9 cellular contexts compared by ENCODE assay signal in genomic region chr14:26597136-26598080, GRCh38. TPM values are rescaled to one million over a fixed set of nuclear protein-coding genes. Genes with fewer than 3 reads are reported as not detected.
DNase-seq lines count a peak whose midpoint lies in the region; ATAC-seq, FAIRE-seq and TF ChIP-seq lines count a peak whose summit lies in the region.
"Had no signal": no experiment of that assay in that cellular context is flagged by ENCODE, and none has a peak within 500 bp of the region (broad histone marks: within the 10 kb centered on the region; RNA-seq: fewer than 3 reads in every experiment).

Gene NOVA1 (minus strand): TSS chr14:26598033. CDS start chr14:26597436, 597 bp downstream.

- H3K27me3 Mint-ChIP-seq in natural killer cell (ENCODE audit: low read depth in 2 of 2): peaks cover 10 to 17% of the 10 kb centered on the region in 2 donors

- peak within 1 kb of the TSS; percentile 43 for H3K9ac ChIP-seq in smooth muscle cell (ENCODE audit: low read depth)
- H3K9ac ChIP-seq: BLaER1 had no signal

- H2AFZ ChIP-seq in smooth muscle cell (ENCODE audit: low read depth): peak within 1 kb of the TSS; percentile 98

- no peaks in the 10 kb centered on the region for H3K79me2 ChIP-seq in smooth muscle cell (ENCODE audit: low read depth)

- DNase-seq in NCI-H1417 (lab: John Stamatoyannopoulos, UW) (peak; percentile 31 to 92 (median 81)), NCI-H1417 treated with DMSO at 0.1 percent for 48 hours (lab: John Stamatoyannopoulos, UW) (no peak), NCI-H2227 (lab: John Stamatoyannopoulos, UW; ENCODE audit: unreplicated experiment) (peak; percentile 59), bronchial epithelial cell (ENCODE audit: low read depth) (no peak), kidney epithelial cell (ENCODE audit: low read depth) (no peak), smooth muscle cell (lab: John Stamatoyannopoulos, UW; ENCODE audit: unreplicated experiment) (no peak), natural killer cell (no peak)

- FAIRE-seq in bronchial epithelial cell (lab: Jason Lieb, UNC): no peak

- H3K36me3 ChIP-seq in bronchial epithelial cell (ENCODE audit: control insufficient read depth, insufficient read depth, low read length) (no peaks in the 10 kb centered on the region), kidney epithelial cell (ENCODE audit: control insufficient read depth, insufficient read depth, low read length) (no peaks in the 10 kb centered on the region), smooth muscle cell (ENCODE audit: low read depth) (no peaks in the 10 kb centered on the region)
- H3K36me3 ChIP-seq: BLaER1 had no signal

- no peaks in the 10 kb centered on the region for H3K4me1 ChIP-seq in smooth muscle cell (ENCODE audit: low read depth)
- H3K4me1 ChIP-seq: BLaER1 had no signal

- H3K4me2 ChIP-seq in smooth muscle cell: peak within 1 kb of the TSS; percentile 92
- H3K4me2 ChIP-seq: BLaER1 had no signal

- ATAC-seq in natural killer cell: no peak
- no peak for ATAC-seq in HG03520 (IDR thresholded peaks at IDR 0.05; ENCODE audit: unreplicated experiment)

- no peak for TF ChIP-seq CTCF in bronchial epithelial cell (IDR thresholded peaks at IDR 0.05; ENCODE audit: insufficient read depth, low read length, severe bottlenecking)
- no peak for TF ChIP-seq CTCF in kidney epithelial cell (IDR thresholded peaks at IDR 0.05; ENCODE audit: insufficient read depth, low read length, poor library complexity, severe bottlenecking)
- no peak for TF ChIP-seq CTCF in smooth muscle cell (IDR thresholded peaks at IDR 0.05; ENCODE audit: borderline replicate concordance, insufficient read depth, poor library complexity, severe bottlenecking)
- no peak for TF ChIP-seq CTCF in natural killer cell (IDR thresholded peaks at IDR 0.05)

- no peak within 1 kb of the TSS for H3K4me3 Mint-ChIP-seq in natural killer cell

- H3F3A ChIP-seq in smooth muscle cell (ENCODE audit: low read depth): no peaks in the 10 kb centered on the region

- H3K27ac ChIP-seq in smooth muscle cell (ENCODE audit: low read depth): peak within 1 kb of the TSS; percentile 39
- H3K27ac ChIP-seq: BLaER1 had no signal

- H3K27me3 ChIP-seq in bronchial epithelial cell (ENCODE audit: control insufficient read depth, insufficient read depth, low read length) (peaks cover 15% of the 10 kb centered on the region), kidney epithelial cell (ENCODE audit: control insufficient read depth, insufficient read depth, low read length) (no peaks in the 10 kb centered on the region), smooth muscle cell (ENCODE audit: low read depth) (peaks cover 45% of the 10 kb centered on the region)
- H3K27me3 ChIP-seq: BLaER1 had no signal

- H3K9me3 ChIP-seq in smooth muscle cell (replicated peaks; ENCODE audit: low read depth): no peaks in the 10 kb centered on the region

- peaks cover 7% of the 10 kb centered on the region for H3K36me3 Mint-ChIP-seq in natural killer cell

- H4K20me1 ChIP-seq in smooth muscle cell (ENCODE audit: low read depth): no peaks in the 10 kb centered on the region
- H4K20me1 ChIP-seq: BLaER1 had no signal

- H3K4me3 ChIP-seq in bronchial epithelial cell (ENCODE audit: low read depth, low read length): peak within 1 kb of the TSS; percentile 43
- peak within 1 kb of the TSS; percentile 82 for H3K4me3 ChIP-seq in kidney epithelial cell (ENCODE audit: low read depth, low read length)
- H3K4me3 ChIP-seq in smooth muscle cell: peak within 1 kb of the TSS; percentile 90
- H3K4me3 ChIP-seq: BLaER1 had no signal

- no peak within 1 kb of the TSS for H3K27ac Mint-ChIP-seq in natural killer cell

- 3% methylated on average over 15 of the region's 66 CpGs for WGBS in smooth muscle cell (ENCODE audit: low lambda C conversion rate)

- intact Hi-C loops in natural killer cell (cut with micrococcal nuclease): no loop called here

- no peaks in the 10 kb centered on the region for H3K4me1 Mint-ChIP-seq in natural killer cell

- peaks cover 0 to 2% of the 10 kb centered on the region in 2 donors for H3K9me3 Mint-ChIP-seq in natural killer cell

RNA-seq across cellular contexts. Expression of gene NOVA1, which starts in this region (rescaled TPM):
- total RNA-seq in bronchial epithelial cell (under 0.01 TPM in 1 of 2 replicates, not detected in the other), kidney epithelial cell (1.4 and 1.7 TPM in 2 replicates), smooth muscle cell (1.0 and 4.6 TPM in 2 replicates), natural killer cell (not detected)
- polyA plus RNA-seq in smooth muscle cell: 0.98 and 1.2 TPM in 2 replicates

Comparison
In these comparisons a context has a peak if more than half of its experiments do, and no peak if none do; other contexts are left out.
1. DNase-seq: peak in NCI-H1417 (3 of 3) and NCI-H2227 (single experiment); none in NCI-H1417 treated with DMSO at 0.1 percent for 48 hours (single experiment), bronchial epithelial cell (single experiment), kidney epithelial cell (single experiment), smooth muscle cell (single experiment) and natural killer cell (single experiment).
2. Peak in every context shown above with its lines, with median percentiles within 50 percentile points of each other: H3K4me3 ChIP-seq.